8 cellular contexts compared by ENCODE assay signal in the genomic region with DNA sequence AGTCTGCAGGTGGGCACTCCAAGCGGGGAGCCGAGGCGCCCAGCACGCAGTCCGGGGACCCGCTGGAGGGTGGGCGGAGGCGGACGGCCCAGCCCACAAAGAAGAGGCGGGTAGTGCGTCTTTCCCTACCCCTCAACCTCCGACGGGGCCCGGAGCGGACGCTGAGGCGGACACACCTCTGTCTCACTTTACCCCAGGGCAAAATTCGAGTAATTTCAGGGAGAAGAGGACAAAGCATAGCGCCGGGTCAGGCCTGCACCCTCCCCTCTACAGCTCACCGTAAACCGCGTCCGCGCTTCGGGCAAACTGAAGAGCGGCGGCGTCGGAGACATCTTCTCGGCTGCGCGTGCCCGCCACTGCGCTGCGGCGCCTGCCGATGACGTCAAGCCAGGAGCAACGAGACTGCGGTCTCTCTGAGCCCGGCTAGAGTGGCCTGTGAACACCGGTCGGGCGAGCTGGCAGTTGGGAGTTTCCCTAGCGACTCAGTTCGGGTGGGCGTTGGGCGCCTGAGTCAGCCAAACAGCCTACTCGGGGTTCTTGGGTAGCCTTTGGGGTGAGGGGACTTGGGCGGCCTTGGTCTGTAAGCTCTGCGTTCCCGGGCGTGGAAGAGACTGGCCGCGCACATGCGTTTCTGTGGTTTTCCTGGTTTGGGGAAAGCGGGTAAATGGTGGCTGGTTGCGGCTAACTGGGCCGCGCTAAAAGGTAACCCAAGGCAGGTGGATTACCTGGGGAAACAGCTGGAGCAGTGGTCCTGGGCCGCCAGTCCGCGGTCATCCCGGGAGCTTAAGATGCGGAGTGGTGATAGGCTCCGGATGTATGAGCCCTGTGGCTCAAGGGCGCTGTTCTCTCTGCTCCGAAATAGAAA. TPM values are rescaled to one million over a fixed set of nuclear protein-coding genes. Genes with fewer than 3 reads are reported as not detected.
DNase-seq lines count a peak whose midpoint lies in the region; ATAC-seq and TF ChIP-seq lines count a peak whose summit lies in the region.

A gene with protein sequence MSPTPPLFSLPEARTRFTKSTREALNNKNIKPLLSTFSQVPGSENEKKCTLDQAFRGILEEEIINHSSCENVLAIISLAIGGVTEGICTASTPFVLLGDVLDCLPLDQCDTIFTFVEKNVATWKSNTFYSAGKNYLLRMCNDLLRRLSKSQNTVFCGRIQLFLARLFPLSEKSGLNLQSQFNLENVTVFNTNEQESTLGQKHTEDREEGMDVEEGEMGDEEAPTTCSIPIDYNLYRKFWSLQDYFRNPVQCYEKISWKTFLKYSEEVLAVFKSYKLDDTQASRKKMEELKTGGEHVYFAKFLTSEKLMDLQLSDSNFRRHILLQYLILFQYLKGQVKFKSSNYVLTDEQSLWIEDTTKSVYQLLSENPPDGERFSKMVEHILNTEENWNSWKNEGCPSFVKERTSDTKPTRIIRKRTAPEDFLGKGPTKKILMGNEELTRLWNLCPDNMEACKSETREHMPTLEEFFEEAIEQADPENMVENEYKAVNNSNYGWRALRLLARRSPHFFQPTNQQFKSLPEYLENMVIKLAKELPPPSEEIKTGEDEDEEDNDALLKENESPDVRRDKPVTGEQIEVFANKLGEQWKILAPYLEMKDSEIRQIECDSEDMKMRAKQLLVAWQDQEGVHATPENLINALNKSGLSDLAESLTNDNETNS (minus strand): TSS at position 360 of the 865 bp plus-strand sequence. CDS start 28 bp downstream, at position 332.

- intact Hi-C loops in left ventricle myocardium superior (cut with micrococcal nuclease) (no loop called here), prostate gland (cut with DNase I) (no loop called here)

- H3K27me3 ChIP-seq in prostate gland (replicated peaks; ENCODE audit: insufficient read depth): no peaks in the 10 kb centered on the region

- WGBS in prostate gland: under 1% methylated on average over 65 of the region's 69 CpGs

- H3K4me3 ChIP-seq in prostate gland: peak within 1 kb of the TSS; percentile 88 to 92

- DNase-seq in NCI-H1694 treated with DMSO at 0.1 percent for 48 hours (lab: John Stamatoyannopoulos, UW) (peak; percentile 76), T-helper 2 cell (peak; percentile 81 to 96 (median 91)), left ventricle myocardium superior (peak; percentile 95), prostate gland (ENCODE audit: low spot score) (peak; percentile 91), ureter (ENCODE audit: low spot score) (peak; percentile 94)

- TF ChIP-seq POLR2A in prostate gland (IDR thresholded peaks at IDR 0.05): peak; percentile 76

- TF ChIP-seq CTCF in prostate gland (IDR thresholded peaks at IDR 0.05): peak in 2 of 4 experiments; percentile 13 to 20

- peak; percentile 90 for ATAC-seq in GM18502 (IDR thresholded peaks at IDR 0.05; ENCODE audit: poor library complexity, unreplicated experiment)
- ATAC-seq in HG02938 (IDR thresholded peaks at IDR 0.05; ENCODE audit: unreplicated experiment): peak; percentile 90
- ATAC-seq in left ventricle myocardium superior: peak; percentile 99

- H3K36me3 ChIP-seq in prostate gland: no peaks in the 10 kb centered on the region

- H3K4me1 ChIP-seq in prostate gland (replicated peaks): no peaks in the 10 kb centered on the region

- H3K9me3 ChIP-seq in prostate gland: no peaks in the 10 kb centered on the region

- H3K27ac ChIP-seq in angular gyrus (ENCODE audit: low read depth, low read length): peak within 1 kb of the TSS; percentile 77
- peak within 1 kb of the TSS; percentile 84 to 89 for H3K27ac ChIP-seq in prostate gland

RNA-seq across cellular contexts. Expression of the gene that starts here (rescaled TPM):
- total RNA-seq in left ventricle myocardium superior (12.4 TPM), prostate gland (10 to 100 TPM; 29.0 to 35.8 TPM), ureter (47.8 TPM)

Comparison
In these comparisons a context has a peak if more than half of its experiments do, and no peak if none do; other contexts are left out.
1. Peak in every context shown above with its lines: DNase-seq, ATAC-seq, H3K4me3 ChIP-seq and H3K27ac ChIP-seq.